In the genomic region with DNA sequence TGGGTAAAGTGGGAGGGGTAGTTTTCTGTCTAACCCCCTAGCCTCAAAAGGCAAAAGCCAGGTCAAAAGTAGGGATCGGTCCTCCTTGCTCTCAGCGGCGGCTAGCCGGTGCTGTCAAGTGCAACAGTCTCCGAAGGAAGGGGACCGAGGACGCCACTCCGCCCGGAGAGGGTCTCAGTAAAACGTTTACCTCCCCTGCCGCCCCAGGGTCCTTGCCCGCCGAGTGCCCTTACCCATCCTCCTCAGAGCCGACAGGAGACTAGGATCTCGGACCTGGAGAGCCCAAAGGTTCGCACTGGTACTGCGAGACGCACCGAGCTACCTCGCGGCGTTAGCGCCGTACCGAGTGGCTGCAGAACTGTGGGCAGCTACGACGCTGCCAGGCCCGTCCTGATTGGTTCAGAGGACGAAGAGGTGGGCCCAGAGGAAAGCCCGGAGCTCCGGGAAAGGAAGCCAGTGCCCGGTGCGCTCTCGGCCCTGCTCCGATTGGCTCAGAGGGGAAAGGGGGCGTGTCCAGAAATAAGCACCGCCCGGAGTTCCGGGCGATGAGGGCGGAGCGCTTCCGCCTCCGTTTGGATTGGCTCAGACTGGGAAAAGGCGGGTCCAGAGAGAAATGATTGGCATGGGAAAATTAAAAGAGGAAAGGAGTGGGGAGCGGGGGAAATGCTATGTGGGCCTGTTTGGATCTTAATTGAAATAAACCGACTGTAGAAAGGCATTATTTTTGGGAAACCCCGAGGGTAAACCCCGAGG, we compare ENCODE assay signal across 8 cellular contexts. TPM values are rescaled to one million over a fixed set of nuclear protein-coding genes. Genes with fewer than 3 reads are reported as not detected.
DNase-seq lines count a peak whose midpoint lies in the region; ATAC-seq and TF ChIP-seq lines count a peak whose summit lies in the region.
"Not testable (repeated sequence)": the region's sequence is repeated elsewhere in the genome, so short reads cannot be mapped to it uniquely, and the experiment has no call there.

A gene with protein sequence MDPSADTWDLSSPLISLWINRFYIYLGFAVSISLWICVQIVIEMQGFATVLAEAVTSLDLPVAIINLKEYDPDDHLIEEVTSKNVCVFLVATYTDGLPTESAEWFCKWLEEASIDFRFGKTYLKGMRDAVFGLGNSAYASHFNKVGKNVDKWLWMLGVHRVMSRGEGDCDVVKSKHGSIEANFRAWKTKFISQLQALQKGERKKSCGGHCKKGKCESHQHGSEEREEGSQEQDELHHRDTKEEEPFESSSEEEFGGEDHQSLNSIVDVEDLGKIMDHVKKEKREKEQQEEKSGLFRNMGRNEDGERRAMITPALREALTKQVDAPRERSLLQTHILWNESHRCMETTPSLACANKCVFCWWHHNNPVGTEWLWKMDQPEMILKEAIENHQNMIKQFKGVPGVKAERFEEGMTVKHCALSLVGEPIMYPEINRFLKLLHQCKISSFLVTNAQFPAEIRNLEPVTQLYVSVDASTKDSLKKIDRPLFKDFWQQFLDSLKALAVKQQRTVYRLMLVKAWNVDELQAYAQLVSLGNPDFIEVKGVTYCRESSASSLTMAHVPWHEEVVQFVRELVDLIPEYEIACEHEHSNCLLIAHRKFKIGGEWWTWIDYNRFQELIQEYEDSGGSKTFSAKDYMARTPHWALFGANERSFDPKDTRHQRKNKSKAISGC (minus strand): TSS at position 362 of the 753 bp plus-strand sequence. CDS start 125 bp downstream, at position 237.

- peak within 1 kb of the TSS; percentile 92 for H3K27ac Mint-ChIP-seq in activated naive CD8-positive, alpha-beta T cell

- TF ChIP-seq EP300 in suprapubic skin (IDR thresholded peaks at IDR 0.05), result not testable (repeated sequence)

- H3K9me3 Mint-ChIP-seq in activated naive CD8-positive, alpha-beta T cell (ENCODE audit: low read depth), result not testable (repeated sequence)

- peaks cover 16% of the 10 kb centered on the region for H3K36me3 ChIP-seq in suprapubic skin

- H3K9me3 ChIP-seq in suprapubic skin, result not testable (repeated sequence)

- peak in 1 of 2 donors; percentile 38 for TF ChIP-seq POLR2A in suprapubic skin (IDR thresholded peaks at IDR 0.05)

- not testable (repeated sequence) for H3K36me3 Mint-ChIP-seq in activated naive CD8-positive, alpha-beta T cell

- H3K4me3 ChIP-seq in suprapubic skin, result peak within 1 kb of the TSS; percentile 79

- WGBS in suprapubic skin, result 1% methylated on average over 36 of the region's 49 CpGs

- ATAC-seq in HG02623 (IDR thresholded peaks at IDR 0.05; ENCODE audit: unreplicated experiment) (peak; percentile 91), SK-N-SH treated with all-trans-retinoic acid at 6 μM for 48 hours (peak; percentile 94)

- H3K27me3 ChIP-seq in suprapubic skin, result not testable (repeated sequence)

- peaks cover 29% of the 10 kb centered on the region for H3K4me1 ChIP-seq in suprapubic skin

- peaks cover 36% of the 10 kb centered on the region for H3K4me1 Mint-ChIP-seq in activated naive CD8-positive, alpha-beta T cell (ENCODE audit: low read depth)

- DNase-seq in GM10266 (ENCODE audit: extremely low spot score) (peak; percentile 75), NCI-H1092 treated with DMSO at 0.1 percent for 48 hours (lab: John Stamatoyannopoulos, UW) (peak; percentile 99), glomerular endothelial cell (ENCODE audit: extremely low read depth, low read depth, low spot score) (peak; percentile 84), nucleus accumbens (lab: John Stamatoyannopoulos, UW) (peak; percentile 72 to 99 (median 97)), suprapubic skin (ENCODE audit: low spot score in 2 of 2) (peak; percentile 98 to 99)

- peak within 1 kb of the TSS; percentile 79 for H3K27ac ChIP-seq in suprapubic skin

- H3K27me3 Mint-ChIP-seq in activated naive CD8-positive, alpha-beta T cell, result not testable (repeated sequence)

- TF ChIP-seq CTCF in GM10266 (IDR thresholded peaks at IDR 0.05; ENCODE audit: control insufficient read depth, insufficient read depth, low read depth, missing control alignments); suprapubic skin (IDR thresholded peaks at IDR 0.05): not testable (repeated sequence)

- H3K4me3 Mint-ChIP-seq in activated naive CD8-positive, alpha-beta T cell, result peak within 1 kb of the TSS; percentile 100

TF ChIP-seq in SK-N-SH treated with all-trans-retinoic acid at 6 μM for 48 hours, 23 proteins besides CTCF, POLR2A, EP300 and RAD21:
- peak; percentile 96 for TF ChIP-seq ZNF70 (CRISPR knock-in tag; IDR thresholded peaks at IDR 0.05)

RNA-seq across cellular contexts. Expression of the gene that starts here (rescaled TPM):
- total RNA-seq in glomerular endothelial cell (0.19 and 1.3 TPM in 2 replicates), suprapubic skin (1 to 10 TPM; 1.4 to 5.5 (median 3.0) TPM)

Comparison
In these comparisons a context has a peak if more than half of its experiments do, and no peak if none do; other contexts are left out.
1. Peak in every context shown above with its lines: DNase-seq, ATAC-seq, H3K4me3 ChIP-seq and H3K27ac ChIP-seq.